1 cellular context compared by ENCODE assay signal in the genomic region with DNA sequence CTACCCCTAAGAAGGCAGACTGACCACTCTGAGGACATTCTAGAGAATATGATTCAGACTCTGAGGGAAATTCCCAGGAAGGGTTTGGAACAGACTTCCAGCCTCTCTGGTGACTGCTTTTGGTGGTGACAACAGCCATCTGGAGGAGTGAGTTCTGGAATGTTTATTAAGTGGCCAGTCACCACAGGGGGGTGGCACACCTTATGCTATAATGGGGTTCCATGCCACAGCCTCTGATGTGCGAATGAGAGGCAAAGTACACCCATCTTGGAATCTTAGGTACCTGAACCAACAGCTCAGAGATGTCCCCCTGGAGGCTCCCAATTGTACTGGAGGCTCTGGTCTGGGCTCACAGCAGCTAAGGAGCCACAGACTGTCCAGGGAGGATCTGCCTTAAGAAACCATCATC.
TF ChIP-seq lines count a peak whose summit lies in the region.

No MANE protein-coding gene starts in this region.

TF ChIP-seq in HepG2, 621 proteins besides CTCF, POLR2A, EP300 and RAD21 (continues in another document):
- TF ChIP-seq, protein P1, sequence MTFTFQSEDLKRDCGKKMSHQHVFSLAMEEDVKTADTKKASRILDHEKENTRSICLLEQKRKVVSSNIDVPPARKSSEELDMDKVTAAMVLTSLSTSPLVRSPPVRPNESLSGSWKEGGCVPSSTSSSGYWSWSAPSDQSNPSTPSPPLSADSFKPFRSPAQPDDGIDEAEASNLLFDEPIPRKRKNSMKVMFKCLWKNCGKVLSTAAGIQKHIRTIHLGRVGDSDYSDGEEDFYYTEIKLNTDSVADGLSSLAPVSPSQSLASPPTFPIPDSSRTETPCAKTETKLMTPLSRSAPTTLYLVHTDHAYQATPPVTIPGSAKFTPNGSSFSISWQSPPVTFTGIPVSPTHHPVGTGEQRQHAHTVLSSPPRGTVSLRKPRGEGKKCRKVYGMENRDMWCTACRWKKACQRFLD (CRISPR knock-in tag; IDR thresholded peaks at IDR 0.05; ENCODE audit: borderline replicate concordance): no peak
- TF ChIP-seq, protein P2, sequence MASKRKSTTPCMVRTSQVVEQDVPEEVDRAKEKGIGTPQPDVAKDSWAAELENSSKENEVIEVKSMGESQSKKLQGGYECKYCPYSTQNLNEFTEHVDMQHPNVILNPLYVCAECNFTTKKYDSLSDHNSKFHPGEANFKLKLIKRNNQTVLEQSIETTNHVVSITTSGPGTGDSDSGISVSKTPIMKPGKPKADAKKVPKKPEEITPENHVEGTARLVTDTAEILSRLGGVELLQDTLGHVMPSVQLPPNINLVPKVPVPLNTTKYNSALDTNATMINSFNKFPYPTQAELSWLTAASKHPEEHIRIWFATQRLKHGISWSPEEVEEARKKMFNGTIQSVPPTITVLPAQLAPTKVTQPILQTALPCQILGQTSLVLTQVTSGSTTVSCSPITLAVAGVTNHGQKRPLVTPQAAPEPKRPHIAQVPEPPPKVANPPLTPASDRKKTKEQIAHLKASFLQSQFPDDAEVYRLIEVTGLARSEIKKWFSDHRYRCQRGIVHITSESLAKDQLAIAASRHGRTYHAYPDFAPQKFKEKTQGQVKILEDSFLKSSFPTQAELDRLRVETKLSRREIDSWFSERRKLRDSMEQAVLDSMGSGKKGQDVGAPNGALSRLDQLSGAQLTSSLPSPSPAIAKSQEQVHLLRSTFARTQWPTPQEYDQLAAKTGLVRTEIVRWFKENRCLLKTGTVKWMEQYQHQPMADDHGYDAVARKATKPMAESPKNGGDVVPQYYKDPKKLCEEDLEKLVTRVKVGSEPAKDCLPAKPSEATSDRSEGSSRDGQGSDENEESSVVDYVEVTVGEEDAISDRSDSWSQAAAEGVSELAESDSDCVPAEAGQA (IDR thresholded peaks at IDR 0.05; ENCODE audit: low read depth): no peak
- TF ChIP-seq, protein P2 (CRISPR knock-in tag; IDR thresholded peaks at IDR 0.05; ENCODE audit: borderline replicate concordance): no peak
- TF ChIP-seq REPIN1 (CRISPR knock-in tag; IDR thresholded peaks at IDR 0.05; ENCODE audit: borderline replicate concordance, low read depth): no peak
- no peak for TF ChIP-seq GATA4 (IDR thresholded peaks at IDR 0.05; ENCODE audit: borderline replicate concordance, low read depth)
- TF ChIP-seq, protein P3, sequence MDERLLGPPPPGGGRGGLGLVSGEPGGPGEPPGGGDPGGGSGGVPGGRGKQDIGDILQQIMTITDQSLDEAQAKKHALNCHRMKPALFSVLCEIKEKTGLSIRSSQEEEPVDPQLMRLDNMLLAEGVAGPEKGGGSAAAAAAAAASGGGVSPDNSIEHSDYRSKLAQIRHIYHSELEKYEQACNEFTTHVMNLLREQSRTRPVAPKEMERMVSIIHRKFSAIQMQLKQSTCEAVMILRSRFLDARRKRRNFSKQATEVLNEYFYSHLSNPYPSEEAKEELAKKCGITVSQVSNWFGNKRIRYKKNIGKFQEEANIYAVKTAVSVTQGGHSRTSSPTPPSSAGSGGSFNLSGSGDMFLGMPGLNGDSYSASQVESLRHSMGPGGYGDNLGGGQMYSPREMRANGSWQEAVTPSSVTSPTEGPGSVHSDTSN (CRISPR knock-in tag; IDR thresholded peaks at IDR 0.05): peak; percentile 43; the same call in 1 of the 2 replicates
- TF ChIP-seq ZMAT3 (CRISPR knock-in tag; conservative IDR thresholded peaks at IDR 0.05): peak; percentile 47; the same call in 1 of the 2 replicates
- TF ChIP-seq, protein P4, sequence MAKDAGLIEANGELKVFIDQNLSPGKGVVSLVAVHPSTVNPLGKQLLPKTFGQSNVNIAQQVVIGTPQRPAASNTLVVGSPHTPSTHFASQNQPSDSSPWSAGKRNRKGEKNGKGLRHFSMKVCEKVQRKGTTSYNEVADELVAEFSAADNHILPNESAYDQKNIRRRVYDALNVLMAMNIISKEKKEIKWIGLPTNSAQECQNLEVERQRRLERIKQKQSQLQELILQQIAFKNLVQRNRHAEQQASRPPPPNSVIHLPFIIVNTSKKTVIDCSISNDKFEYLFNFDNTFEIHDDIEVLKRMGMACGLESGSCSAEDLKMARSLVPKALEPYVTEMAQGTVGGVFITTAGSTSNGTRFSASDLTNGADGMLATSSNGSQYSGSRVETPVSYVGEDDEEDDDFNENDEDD (CRISPR knock-in tag; IDR thresholded peaks at IDR 0.05; ENCODE audit: borderline replicate concordance): no peak
- TF ChIP-seq, protein P5, sequence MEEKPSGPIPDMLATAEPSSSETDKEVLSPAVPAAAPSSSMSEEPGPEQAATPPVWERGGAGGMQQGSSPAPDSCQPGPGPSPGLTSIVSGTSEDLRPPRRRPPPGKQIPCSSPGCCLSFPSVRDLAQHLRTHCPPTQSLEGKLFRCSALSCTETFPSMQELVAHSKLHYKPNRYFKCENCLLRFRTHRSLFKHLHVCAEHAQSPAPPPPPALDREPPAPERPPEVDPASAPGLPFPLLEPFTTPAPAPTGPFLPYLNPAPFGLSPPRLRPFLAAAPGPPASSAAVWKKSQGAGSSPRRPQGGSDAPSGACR (CRISPR knock-in tag; IDR thresholded peaks at IDR 0.05): peak; percentile 67; the same call in 1 of the 2 replicates
- TF ChIP-seq, protein P6, sequence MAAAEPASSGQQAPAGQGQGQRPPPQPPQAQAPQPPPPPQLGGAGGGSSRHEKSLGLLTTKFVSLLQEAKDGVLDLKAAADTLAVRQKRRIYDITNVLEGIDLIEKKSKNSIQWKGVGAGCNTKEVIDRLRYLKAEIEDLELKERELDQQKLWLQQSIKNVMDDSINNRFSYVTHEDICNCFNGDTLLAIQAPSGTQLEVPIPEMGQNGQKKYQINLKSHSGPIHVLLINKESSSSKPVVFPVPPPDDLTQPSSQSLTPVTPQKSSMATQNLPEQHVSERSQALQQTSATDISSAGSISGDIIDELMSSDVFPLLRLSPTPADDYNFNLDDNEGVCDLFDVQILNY (CRISPR knock-in tag; conservative IDR thresholded peaks at IDR 0.05): 0 out of 2 replicates have a peak, but pooled peaks have one; percentile 6
- TF ChIP-seq SATB2 (CRISPR knock-in tag; IDR thresholded peaks at IDR 0.05): no peak
- TF ChIP-seq ZNF737 (CRISPR knock-in tag; IDR thresholded peaks at IDR 0.05; ENCODE audit: borderline replicate concordance): no peak
- no peak for TF ChIP-seq ZNF790 (CRISPR knock-in tag; IDR thresholded peaks at IDR 0.05; ENCODE audit: borderline replicate concordance)
- TF ChIP-seq ZNF510 (CRISPR knock-in tag; IDR thresholded peaks at IDR 0.05; ENCODE audit: low read depth): no peak
- no peak for TF ChIP-seq ZNF326 (CRISPR knock-in tag; IDR thresholded peaks at IDR 0.05; ENCODE audit: borderline replicate concordance)
- TF ChIP-seq HDAC1 (CRISPR knock-in tag; IDR thresholded peaks at IDR 0.05): 0 out of 2 replicates have a peak, but pooled peaks have one; percentile 12
- peak; percentile 59; the same call in 1 of the 2 replicates for TF ChIP-seq ARID2 (CRISPR knock-in tag; IDR thresholded peaks at IDR 0.05; ENCODE audit: borderline replicate concordance)
- TF ChIP-seq ZNF230 (CRISPR knock-in tag; IDR thresholded peaks at IDR 0.05): 0 out of 2 replicates have a peak, but pooled peaks have one; percentile 21
- TF ChIP-seq RFXANK (CRISPR knock-in tag; IDR thresholded peaks at IDR 0.05): no peak
- TF ChIP-seq ZNF550 (CRISPR knock-in tag; IDR thresholded peaks at IDR 0.05; ENCODE audit: borderline replicate concordance): no peak
- TF ChIP-seq, protein P7, sequence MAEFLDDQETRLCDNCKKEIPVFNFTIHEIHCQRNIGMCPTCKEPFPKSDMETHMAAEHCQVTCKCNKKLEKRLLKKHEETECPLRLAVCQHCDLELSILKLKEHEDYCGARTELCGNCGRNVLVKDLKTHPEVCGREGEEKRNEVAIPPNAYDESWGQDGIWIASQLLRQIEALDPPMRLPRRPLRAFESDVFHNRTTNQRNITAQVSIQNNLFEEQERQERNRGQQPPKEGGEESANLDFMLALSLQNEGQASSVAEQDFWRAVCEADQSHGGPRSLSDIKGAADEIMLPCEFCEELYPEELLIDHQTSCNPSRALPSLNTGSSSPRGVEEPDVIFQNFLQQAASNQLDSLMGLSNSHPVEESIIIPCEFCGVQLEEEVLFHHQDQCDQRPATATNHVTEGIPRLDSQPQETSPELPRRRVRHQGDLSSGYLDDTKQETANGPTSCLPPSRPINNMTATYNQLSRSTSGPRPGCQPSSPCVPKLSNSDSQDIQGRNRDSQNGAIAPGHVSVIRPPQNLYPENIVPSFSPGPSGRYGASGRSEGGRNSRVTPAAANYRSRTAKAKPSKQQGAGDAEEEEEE (CRISPR knock-in tag; IDR thresholded peaks at IDR 0.05; ENCODE audit: borderline replicate concordance): no peak
- TF ChIP-seq ZNF777 (CRISPR knock-in tag; IDR thresholded peaks at IDR 0.05): no peak
- TF ChIP-seq KMT2A (CRISPR knock-in tag; IDR thresholded peaks at IDR 0.05): no peak
- TF ChIP-seq, protein P8, sequence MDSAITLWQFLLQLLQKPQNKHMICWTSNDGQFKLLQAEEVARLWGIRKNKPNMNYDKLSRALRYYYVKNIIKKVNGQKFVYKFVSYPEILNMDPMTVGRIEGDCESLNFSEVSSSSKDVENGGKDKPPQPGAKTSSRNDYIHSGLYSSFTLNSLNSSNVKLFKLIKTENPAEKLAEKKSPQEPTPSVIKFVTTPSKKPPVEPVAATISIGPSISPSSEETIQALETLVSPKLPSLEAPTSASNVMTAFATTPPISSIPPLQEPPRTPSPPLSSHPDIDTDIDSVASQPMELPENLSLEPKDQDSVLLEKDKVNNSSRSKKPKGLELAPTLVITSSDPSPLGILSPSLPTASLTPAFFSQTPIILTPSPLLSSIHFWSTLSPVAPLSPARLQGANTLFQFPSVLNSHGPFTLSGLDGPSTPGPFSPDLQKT (CRISPR knock-in tag; IDR thresholded peaks at IDR 0.05; ENCODE audit: borderline replicate concordance): no peak
- TF ChIP-seq NFKB2 (CRISPR knock-in tag; IDR thresholded peaks at IDR 0.05; ENCODE audit: borderline replicate concordance): no peak
- no peak for TF ChIP-seq ZFP90 (CRISPR knock-in tag; IDR thresholded peaks at IDR 0.05; ENCODE audit: borderline replicate concordance)
- TF ChIP-seq MTF2 (CRISPR knock-in tag; IDR thresholded peaks at IDR 0.05; ENCODE audit: borderline replicate concordance): peak; percentile 45; the same call in 1 of the 2 replicates
- peak; percentile 21; the same call in 1 of the 2 replicates for TF ChIP-seq SMAD9 (CRISPR knock-in tag; IDR thresholded peaks at IDR 0.05)
- no peak for TF ChIP-seq CENPT (CRISPR knock-in tag; IDR thresholded peaks at IDR 0.05; ENCODE audit: low read depth)
- TF ChIP-seq SP2 (CRISPR knock-in tag; IDR thresholded peaks at IDR 0.05): 0 out of 2 replicates have a peak, but pooled peaks have one; percentile 4
- TF ChIP-seq, protein P9, sequence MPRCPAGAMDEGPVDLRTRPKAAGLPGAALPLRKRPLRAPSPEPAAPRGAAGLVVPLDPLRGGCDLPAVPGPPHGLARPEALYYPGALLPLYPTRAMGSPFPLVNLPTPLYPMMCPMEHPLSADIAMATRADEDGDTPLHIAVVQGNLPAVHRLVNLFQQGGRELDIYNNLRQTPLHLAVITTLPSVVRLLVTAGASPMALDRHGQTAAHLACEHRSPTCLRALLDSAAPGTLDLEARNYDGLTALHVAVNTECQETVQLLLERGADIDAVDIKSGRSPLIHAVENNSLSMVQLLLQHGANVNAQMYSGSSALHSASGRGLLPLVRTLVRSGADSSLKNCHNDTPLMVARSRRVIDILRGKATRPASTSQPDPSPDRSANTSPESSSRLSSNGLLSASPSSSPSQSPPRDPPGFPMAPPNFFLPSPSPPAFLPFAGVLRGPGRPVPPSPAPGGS (CRISPR knock-in tag; IDR thresholded peaks at IDR 0.05): 0 out of 2 replicates have a peak, but pooled peaks have one; percentile 63
- TF ChIP-seq SMARCE1 (IDR thresholded peaks at IDR 0.05; ENCODE audit: borderline replicate concordance): no peak
- TF ChIP-seq ZNF616 (CRISPR knock-in tag; IDR thresholded peaks at IDR 0.05; ENCODE audit: low read depth): no peak
- no peak for TF ChIP-seq NR2F2 (IDR thresholded peaks at IDR 0.05; ENCODE audit: borderline replicate concordance, low read depth)
- no peak for TF ChIP-seq REXO4 (CRISPR knock-in tag; IDR thresholded peaks at IDR 0.05; ENCODE audit: borderline replicate concordance)
- peak; percentile 9; the same call in 1 of the 2 replicates for TF ChIP-seq ZNF607 (CRISPR knock-in tag; IDR thresholded peaks at IDR 0.05; ENCODE audit: borderline replicate concordance)
- no peak for TF ChIP-seq ZFP41 (CRISPR knock-in tag; IDR thresholded peaks at IDR 0.05; ENCODE audit: borderline replicate concordance)
- TF ChIP-seq, protein P10, sequence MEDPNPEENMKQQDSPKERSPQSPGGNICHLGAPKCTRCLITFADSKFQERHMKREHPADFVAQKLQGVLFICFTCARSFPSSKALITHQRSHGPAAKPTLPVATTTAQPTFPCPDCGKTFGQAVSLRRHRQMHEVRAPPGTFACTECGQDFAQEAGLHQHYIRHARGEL (CRISPR knock-in tag; IDR thresholded peaks at IDR 0.05): no peak
- TF ChIP-seq ZNF224 (CRISPR knock-in tag; IDR thresholded peaks at IDR 0.05): no peak
- TF ChIP-seq, protein P11, sequence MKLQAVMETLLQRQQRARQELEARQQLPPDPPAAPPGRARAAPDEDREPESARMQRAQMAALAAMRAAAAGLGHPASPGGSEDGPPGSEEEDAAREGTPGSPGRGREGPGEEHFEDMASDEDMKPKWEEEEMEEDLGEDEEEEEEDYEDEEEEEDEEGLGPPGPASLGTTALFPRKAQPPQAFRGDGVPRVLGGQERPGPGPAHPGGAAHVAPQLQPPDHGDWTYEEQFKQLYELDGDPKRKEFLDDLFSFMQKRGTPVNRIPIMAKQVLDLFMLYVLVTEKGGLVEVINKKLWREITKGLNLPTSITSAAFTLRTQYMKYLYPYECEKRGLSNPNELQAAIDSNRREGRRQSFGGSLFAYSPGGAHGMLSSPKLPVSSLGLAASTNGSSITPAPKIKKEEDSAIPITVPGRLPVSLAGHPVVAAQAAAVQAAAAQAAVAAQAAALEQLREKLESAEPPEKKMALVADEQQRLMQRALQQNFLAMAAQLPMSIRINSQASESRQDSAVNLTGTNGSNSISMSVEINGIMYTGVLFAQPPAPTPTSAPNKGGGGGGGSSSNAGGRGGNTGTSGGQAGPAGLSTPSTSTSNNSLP (IDR thresholded peaks at IDR 0.05; ENCODE audit: low read depth, low read length): no peak
- TF ChIP-seq RXRA (CRISPR knock-in tag; IDR thresholded peaks at IDR 0.05): no peak
